27 cellular contexts compared by ENCODE assay signal in genomic region chr14:23925523-23926075, GRCh38. TPM values are rescaled to one million over a fixed set of nuclear protein-coding genes. Genes with fewer than 3 reads are reported as not detected.
DNase-seq lines count a peak whose midpoint lies in the region; ATAC-seq, FAIRE-seq and TF ChIP-seq lines count a peak whose summit lies in the region.
"Had no signal": no experiment of that assay in that cellular context is flagged by ENCODE, and none has a peak within 500 bp of the region (broad histone marks: within the 10 kb centered on the region; RNA-seq: fewer than 3 reads in every experiment).

No MANE protein-coding gene starts in this region.

- H3K27ac Mint-ChIP-seq in activated CD8-positive, alpha-beta T cell treated with anti-CD3 and anti-CD28 coated beads for 36 hours = no peak overlapping the region
- H3K27ac Mint-ChIP-seq: CD14-positive monocyte; CD4-positive, CD25-positive, alpha-beta regulatory T cell; CD8-positive, alpha-beta memory T cell had no signal

- DNase-seq in HepG2 (ENCODE audit: low spot score) (no peak), right lobe of liver (no peak), K562 (ENCODE audit: extremely low read depth in 1 of 4, low spot score in 3 of 4) (no peak), SHP77 (lab: John Stamatoyannopoulos, UW) (no peak)
- DNase-seq in activated CD8-positive, alpha-beta T cell treated with anti-CD3 and anti-CD28 coated beads for 36 hours = no peak
- DNase-seq: ACHN; BE2C; C1 segment of cervical spinal cord; CD4-positive, alpha-beta memory T cell; CD4-positive, CD25-positive, alpha-beta regulatory T cell; CD8-positive, alpha-beta memory T cell; COR-L47; DMS 273 treated with DMSO at 0.1 percent for 48 hours; DMS153; DMS53; DMS79; DND-41; EL; GDM1 had no signal

- no peak for TF ChIP-seq EP300 in HepG2 (IDR thresholded peaks at IDR 0.05; ENCODE audit: low read depth in 2 of 2, low read length in 2 of 2)
- no peak for TF ChIP-seq EP300 in HepG2 (CRISPR knock-in tag; IDR thresholded peaks at IDR 0.05; ENCODE audit: borderline replicate concordance)
- no peak for TF ChIP-seq EP300 in K562 (IDR thresholded peaks at IDR 0.05; ENCODE audit: low read length)

- CTCF ChIA-PET in HepG2 (lab: Yijun Ruan, JAX; ENCODE audit: low intra/inter-chr PET ratio, low total read pairs) = no interaction called here
- CTCF ChIA-PET in K562 (lab: Yijun Ruan, JAX; ENCODE audit: low intra/inter-chr PET ratio) = no interaction called here
- CTCF ChIA-PET in activated CD8-positive, alpha-beta T cell treated with anti-CD3 and anti-CD28 coated beads for 36 hours (lab: Charles Lee) = interaction anchor here (0.6 to 4.3 kb wide), 6 partner anchors 8 to 294 kb away, joined by 3 to 19 read pairs (median 4); partner anchors contain the start of gene DHRS4

- H3K27me3 Mint-ChIP-seq in activated CD8-positive, alpha-beta T cell treated with anti-CD3 and anti-CD28 coated beads for 36 hours = no peaks in the 10 kb centered on the region

- no peaks in the 10 kb centered on the region for H3K9me3 Mint-ChIP-seq in activated CD8-positive, alpha-beta T cell treated with anti-CD3 and anti-CD28 coated beads for 36 hours
- H3K9me3 Mint-ChIP-seq: CD14-positive monocyte had no signal

- H2AFZ ChIP-seq in HepG2 (ENCODE audit: low read length) (no peak overlapping the region), K562 (ENCODE audit: low read depth, low read length) (no peak overlapping the region)

- TF ChIP-seq CTCF in HepG2 (CRISPR knock-in tag; IDR thresholded peaks at IDR 0.05) (no peak), right lobe of liver (IDR thresholded peaks at IDR 0.05) (no peak), K562 (IDR thresholded peaks at IDR 0.05 in 2 of 3, conservative IDR thresholded peaks at IDR 0.05 in 1 of 3; ENCODE audit: insufficient read depth in 2 of 3, low read depth in 1 of 3, low read length in 3 of 3) (no peak)
- no peak for TF ChIP-seq CTCF in activated CD8-positive, alpha-beta T cell treated with anti-CD3 and anti-CD28 coated beads for 36 hours (IDR thresholded peaks at IDR 0.05)

- in situ Hi-C loops in HepG2 (cut with HindIII; ENCODE audit: extremely low pct_ligation_motif_present, low pct_unique_long_range_greater_than_20kb) = no loop called here
- in situ Hi-C loops in K562 (cut with MboI) = no loop called here

- H3K4me2 ChIP-seq in HepG2 (ENCODE audit: low read depth, low read length) = no peak overlapping the region
- no peak overlapping the region for H3K4me2 ChIP-seq in K562 (ENCODE audit: insufficient read depth, low read length)
- H3K4me2 ChIP-seq: BLaER1 had no signal

- no peaks in the 10 kb centered on the region for H3K9me1 ChIP-seq in K562 (ENCODE audit: control insufficient read depth, insufficient read depth, low read length)

- no peak overlapping the region for H3K4me3 Mint-ChIP-seq in activated CD8-positive, alpha-beta T cell treated with anti-CD3 and anti-CD28 coated beads for 36 hours
- H3K4me3 Mint-ChIP-seq: CD4-positive, alpha-beta memory T cell; CD4-positive, CD25-positive, alpha-beta regulatory T cell; CD8-positive, alpha-beta memory T cell had no signal

- H3K4me1 ChIP-seq in HepG2 (ENCODE audit: insufficient read depth, low read length) (peaks cover 9% of the 10 kb centered on the region), right lobe of liver (peaks cover 0 to 12% (median 3%) of the 10 kb centered on the region in 4 donors), K562 (replicated peaks in 1 of 2; ENCODE audit: control insufficient read depth in 2 of 2, insufficient read depth in 2 of 2, low read length in 2 of 2) (peaks cover 1 to 5% of the 10 kb centered on the region in 2 experiments; a peak in 4 of 5 replicates)
- H3K4me1 ChIP-seq: BE2C, BLaER1 had no signal

- TF ChIP-seq POLR2A in HepG2 (IDR thresholded peaks at IDR 0.05; ENCODE audit: insufficient read depth in 1 of 2, low read depth in 2 of 2, low read length in 2 of 2) = no peak
- TF ChIP-seq POLR2A in right lobe of liver (IDR thresholded peaks at IDR 0.05) = no peak
- no peak for TF ChIP-seq POLR2A in K562 (conservative IDR thresholded peaks at IDR 0.05)

- H3K27me3 ChIP-seq in HepG2 (ENCODE audit: control insufficient read depth in 1 of 2, insufficient read depth in 2 of 2, low read length in 2 of 2) (no peaks in the 10 kb centered on the region; a peak in 2 of 5 replicates), right lobe of liver (no peaks in the 10 kb centered on the region), K562 (ENCODE audit: control insufficient read depth in 2 of 2, insufficient read depth in 2 of 2, low read length in 2 of 2) (peaks cover 0 to 4% of the 10 kb centered on the region in 2 experiments; a peak in 1 of 5 replicates)
- H3K27me3 ChIP-seq: BLaER1 had no signal

- 71% methylated on average over 7 of the region's 7 CpGs for WGBS in HepG2 (ENCODE audit: low lambda C conversion rate)
- 87% methylated on average over 5 of the region's 7 CpGs for WGBS in right lobe of liver (ENCODE audit: insufficient coverage, low coverage, low lambda C conversion rate, missing lambda C conversion rate)
- WGBS in K562 (ENCODE audit: insufficient coverage, low coverage, missing lambda C conversion rate) = 37% methylated on average over 6 of the region's 7 CpGs

- H3K36me3 Mint-ChIP-seq in activated CD8-positive, alpha-beta T cell treated with anti-CD3 and anti-CD28 coated beads for 36 hours (ENCODE audit: low read depth) = no peaks in the 10 kb centered on the region
- H3K36me3 Mint-ChIP-seq: CD14-positive monocyte; CD4-positive, alpha-beta memory T cell; CD4-positive, CD25-positive, alpha-beta regulatory T cell; CD8-positive, alpha-beta memory T cell had no signal

- no peaks in the 10 kb centered on the region for H3K4me1 Mint-ChIP-seq in activated CD8-positive, alpha-beta T cell treated with anti-CD3 and anti-CD28 coated beads for 36 hours (ENCODE audit: low read depth)
- H3K4me1 Mint-ChIP-seq: CD14-positive monocyte; CD4-positive, CD25-positive, alpha-beta regulatory T cell; CD8-positive, alpha-beta memory T cell had no signal

- H3K79me2 ChIP-seq in HepG2 (ENCODE audit: insufficient read depth, low read length) = no peaks in the 10 kb centered on the region
- H3K79me2 ChIP-seq in K562 (ENCODE audit: control insufficient read depth, insufficient read depth, low read length) = no peaks in the 10 kb centered on the region

- BruUV-seq in HepG2 (replicated peaks; lab: Mats Ljungman, UMichigan) (no TSS peak), K562 (replicated peaks; lab: Mats Ljungman, UMichigan) (no TSS peak)

- H4K20me1 ChIP-seq in HepG2 (ENCODE audit: insufficient read depth, low read length) = no peaks in the 10 kb centered on the region
- no peaks in the 10 kb centered on the region for H4K20me1 ChIP-seq in K562 (replicated peaks; ENCODE audit: control insufficient read depth, insufficient read depth, low read length)
- H4K20me1 ChIP-seq: BLaER1 had no signal

- intact Hi-C loops in HepG2 (cut with micrococcal nuclease; ENCODE audit: unreplicated experiment) (no loop called here), right lobe of liver (cut with DNase I) (no loop called here), K562 (cut with micrococcal nuclease) (no loop called here)
- intact Hi-C loops in activated CD8-positive, alpha-beta T cell treated with anti-CD3 and anti-CD28 coated beads for 36 hours (cut with micrococcal nuclease) = no loop called here

- TF ChIP-seq RAD21 in HepG2 (CRISPR knock-in tag; IDR thresholded peaks at IDR 0.05) (no peak), K562 (CRISPR knock-in tag; conservative IDR thresholded peaks at IDR 0.05 in 1 of 2, IDR thresholded peaks at IDR 0.05 in 1 of 2) (no peak)

- POLR2A ChIA-PET in HepG2 (lab: Yijun Ruan, JAX) = no interaction called here
- POLR2A ChIA-PET in K562 (lab: Yijun Ruan, JAX) = no interaction called here
- POLR2A ChIA-PET in activated CD8-positive, alpha-beta T cell treated with anti-CD3 and anti-CD28 coated beads for 36 hours (lab: Charles Lee) = no interaction called here

- no peak for FAIRE-seq in HepG2 (lab: Jason Lieb, UNC)
- no peak for FAIRE-seq in K562 (lab: Jason Lieb, UNC)
- FAIRE-seq: GM12878, GM12892, GM18507, GM19239 had no signal

- ATAC-seq in HepG2 (no peak), right lobe of liver (no peak), K562 (no peak), esophagus mucosa (peak; percentile 52)
- no peak for ATAC-seq in activated CD8-positive, alpha-beta T cell treated with anti-CD3 and anti-CD28 coated beads for 36 hours
- ATAC-seq: GM12878 had no signal

- H3K9me3 ChIP-seq in HepG2 (ENCODE audit: low read length) (no peaks in the 10 kb centered on the region), right lobe of liver (no peaks in the 10 kb centered on the region), K562 (replicated peaks; ENCODE audit: control insufficient read depth, insufficient read depth, low read depth, low read length) (no peaks in the 10 kb centered on the region)
- H3K9me3 ChIP-seq: BE2C, BLaER1 had no signal

- H3K9ac ChIP-seq in HepG2 (ENCODE audit: insufficient read depth, low read depth, low read length) (no peak overlapping the region), K562 (ENCODE audit: insufficient read depth in 1 of 2, low read depth in 2 of 2, low read length in 2 of 2) (no peak overlapping the region)
- H3K9ac ChIP-seq: BLaER1 had no signal

- H3K4me3 ChIP-seq in HepG2 (replicated peaks in 1 of 3; ENCODE audit: insufficient read depth in 1 of 3, low read depth in 2 of 3, low read length in 3 of 3) = no peak overlapping the region
- no peak overlapping the region for H3K4me3 ChIP-seq in right lobe of liver
- no peak overlapping the region for H3K4me3 ChIP-seq in K562
- H3K4me3 ChIP-seq: BLaER1, GM12878 had no signal

- H3K27ac ChIP-seq in HepG2 (ENCODE audit: extremely low read length, insufficient read depth, low read length) (no peak overlapping the region), right lobe of liver (no peak overlapping the region), K562 (ENCODE audit: extremely low read depth, low read depth, low read length) (no peak overlapping the region)
- H3K27ac ChIP-seq: 22Rv1, BLaER1 had no signal

- H3K36me3 ChIP-seq in HepG2 (replicated peaks in 1 of 2; ENCODE audit: control insufficient read depth in 1 of 2, insufficient read depth in 2 of 2, low read length in 2 of 2) = no peaks in the 10 kb centered on the region
- no peaks in the 10 kb centered on the region for H3K36me3 ChIP-seq in right lobe of liver
- H3K36me3 ChIP-seq in K562 (ENCODE audit: control insufficient read depth, insufficient read depth, low read length) = no peaks in the 10 kb centered on the region
- H3K36me3 ChIP-seq: BE2C, BLaER1 had no signal

RNA-seq across cellular contexts. Expression of gene DHRS4, which starts 28.0 kb away (rescaled TPM):
- total RNA-seq in HepG2 (2016; rRNA removed; fragmentation: Illumina TruSeq; extraction: Trizol) = 45.1 and 49.4 TPM in 2 replicates
- 15.8 and 17.4 TPM in 2 replicates for total RNA-seq in HepG2 (2016; cell fraction: cytosol; rRNA removed; fragmentation: Illumina TruSeq; extraction: Trizol; ENCODE audit: low read depth)
- total RNA-seq in HepG2 (2016; cell fraction: insoluble cytoplasmic fraction; rRNA removed; fragmentation: Illumina TruSeq; extraction: Trizol) = 42.9 and 43.7 TPM in 2 replicates
- total RNA-seq in HepG2 (2016; cell fraction: membrane; rRNA removed; fragmentation: Illumina TruSeq; extraction: Trizol) = 15.2 and 18.0 TPM in 2 replicates
- 19.7 and 22.2 TPM in 2 replicates for total RNA-seq in HepG2 (2016; cell fraction: nucleus; rRNA removed; fragmentation: Illumina TruSeq; extraction: Trizol)
- 23.9 and 25.0 TPM in 2 replicates for polyA plus RNA-seq in HepG2 (2011; rRNA removed)
- 35.5 and 38.0 TPM in 2 replicates for polyA plus RNA-seq in HepG2 (2011; cell fraction: cytosol; rRNA removed)
- 29.3 and 34.3 TPM in 2 replicates for polyA plus RNA-seq in HepG2 (2011; cell fraction: nucleus; rRNA removed)
- polyA plus RNA-seq in HepG2 (2012) = 33.9 and 38.4 TPM in 2 replicates
- 13.9 and 14.7 TPM in 2 replicates for polyA plus RNA-seq in HepG2 (2016; cell fraction: cytosol; fragmentation: Illumina TruSeq; extraction: Trizol; ENCODE audit: low read depth)
- polyA plus RNA-seq in HepG2 (2016; cell fraction: insoluble cytoplasmic fraction; fragmentation: Illumina TruSeq; extraction: Trizol; ENCODE audit: low read depth) = 59.7 and 60.2 TPM in 2 replicates
- 15.8 and 16.6 TPM in 2 replicates for polyA plus RNA-seq in HepG2 (2016; cell fraction: membrane; fragmentation: Illumina TruSeq; extraction: Trizol; ENCODE audit: low read depth)
- polyA plus RNA-seq in HepG2 (2016; cell fraction: nucleus; fragmentation: Illumina TruSeq; extraction: Trizol; ENCODE audit: insufficient read depth, low read depth) = 35.6 and 46.5 TPM in 2 replicates
- polyA minus RNA-seq in HepG2 (2011; rRNA and poly(A)+ RNA removed; ENCODE audit: low replicate concordance) = 19.9 and 41.3 TPM in 2 replicates
- polyA minus RNA-seq in HepG2 (2011; cell fraction: cytosol; rRNA and poly(A)+ RNA removed) = 10.0 and 12.1 TPM in 2 replicates
- 9.8 and 13.7 TPM in 2 replicates for polyA minus RNA-seq in HepG2 (2011; cell fraction: nucleus; rRNA and poly(A)+ RNA removed)
- total RNA-seq in right lobe of liver = 10 to 100 TPM; 30.5 to 82.5 (median 45.1) TPM
- 1.7 and 3.9 TPM in 2 replicates for total RNA-seq in K562 (2011; cell fraction: chromatin; rRNA removed; ENCODE audit: low replicate concordance)
- 2.2 and 2.9 TPM in 2 replicates for total RNA-seq in K562 (2011; cell fraction: nucleolus; rRNA removed)
- 4.3 and 6.0 TPM in 2 replicates for total RNA-seq in K562 (2011; cell fraction: nucleoplasm; rRNA removed)
- 32.0 and 35.9 TPM in 2 replicates for total RNA-seq in K562 (2014; rRNA removed)
- total RNA-seq in K562 (2014; rRNA removed; fragmentation: Illumina TruSeq; extraction: Trizol) = 7.1 and 7.7 TPM in 2 replicates
- total RNA-seq in K562 (2015; rRNA removed; fragmentation: Illumina TruSeq; extraction: Trizol) = 12.7 and 16.1 TPM in 2 replicates
- total RNA-seq in K562 (2021) = 11.4 and 12.5 TPM in 2 replicates
- polyA plus RNA-seq in K562 (2011; rRNA removed) = 5.3 and 7.7 TPM in 2 replicates
- 10.5 and 14.1 TPM in 2 replicates for polyA plus RNA-seq in K562 (2011; cell fraction: cytosol; rRNA removed)
- 6.2 and 6.5 TPM in 2 replicates for polyA plus RNA-seq in K562 (2011; cell fraction: nucleus; rRNA removed)
- polyA plus RNA-seq in K562 (2012) = 36.6 and 39.0 TPM in 2 replicates
- 8.9 and 10.1 TPM in 2 replicates for polyA plus RNA-seq in K562 (2014; fragmentation: Illumina TruSeq; extraction: Trizol)
- polyA plus RNA-seq in K562 (2014; fragmentation: Nextera tagmentation; extraction: Ambion mirVana) = 1 to 10 TPM in 1 of 2 experiments, under 1 TPM in 1; 0.51 to 1.6 TPM
- 13.3 and 24.3 TPM in 2 replicates for polyA plus RNA-seq in K562 (2014; rRNA removed)
- 3.5 and 5.6 TPM in 2 replicates for polyA minus RNA-seq in K562 (2011; rRNA and poly(A)+ RNA removed)
- polyA minus RNA-seq in K562 (2011; cell fraction: cytosol; rRNA and poly(A)+ RNA removed) = 3.0 and 5.4 TPM in 2 replicates
- 2.4 and 3.3 TPM in 2 replicates for polyA minus RNA-seq in K562 (2011; cell fraction: nucleus; rRNA and poly(A)+ RNA removed)
- total RNA-seq in esophagus mucosa = 22.2 TPM
- total RNA-seq in activated CD8-positive, alpha-beta T cell treated with anti-CD3 and anti-CD28 coated beads for 36 hours = 10 to 100 TPM; 19.9 to 21.7 TPM

Comparison
In these comparisons a context has a peak if more than half of its experiments do, and no peak if none do; other contexts are left out.
1. Of the 241 proteins assayed by ChIP-seq in both HepG2 and K562: peak only in HepG2: THAP7; only in K562: none; in both: MAFF, MAFG and MAFK; in neither: 237.